Comparison of ENCODE assay signal across 9 cellular contexts in genomic region chr12:123761841-123762714, GRCh38. TPM values are rescaled to one million over a fixed set of nuclear protein-coding genes. Genes with fewer than 3 reads are reported as not detected.
DNase-seq lines count a peak whose midpoint lies in the region; ATAC-seq, FAIRE-seq and TF ChIP-seq lines count a peak whose summit lies in the region.
"Had no signal": no experiment of that assay in that cellular context is flagged by ENCODE, and none has a peak within 500 bp of the region (broad histone marks: within the 10 kb centered on the region; RNA-seq: fewer than 3 reads in every experiment).

Gene DNAH10 (plus strand): TSS chr12:123762301. CDS start chr12:123762337, 36 bp downstream.

- POLR2A ChIA-PET in RWPE1 (lab: Yijun Ruan, JAX; ENCODE audit: low non-redundant PET) (no interaction called here), K562 (lab: Yijun Ruan, JAX) (no interaction called here)

- no peak for TF ChIP-seq POLR2A in K562 (conservative IDR thresholded peaks at IDR 0.05)

- WGBS in K562 (ENCODE audit: insufficient coverage, low coverage, missing lambda C conversion rate), result over 99% methylated on average over 24 of the region's 105 CpGs

- peak; percentile 64 for ATAC-seq in HG03025 (IDR thresholded peaks at IDR 0.05; ENCODE audit: low FRiP score, unreplicated experiment)
- ATAC-seq in K562, result no peak
- peak; percentile 54 for ATAC-seq in left lobe of liver

- DNase-seq in NCI-H1694 treated with DMSO at 0.1 percent for 48 hours (lab: John Stamatoyannopoulos, UW) (peak; percentile 1), NCI-H1694 (lab: John Stamatoyannopoulos, UW) (no peak), RWPE1 (ENCODE audit: low spot score) (peak; percentile 19), K562 (ENCODE audit: extremely low read depth in 1 of 4, low spot score in 3 of 4) (no peak), left lobe of liver (ENCODE audit: low spot score) (no peak), NCI-H446 (lab: John Stamatoyannopoulos, UW) (no peak)
- peak; percentile 22 to 34 for DNase-seq in stimulated activated CD8-positive, alpha-beta memory T cell treated with anti-CD3 and anti-CD28 coated beads, Interleukin-15, amount 100 ng/mL, for 48 hours (ENCODE audit: low read depth in 2 of 2)

- no peaks in the 10 kb centered on the region for H3K27me3 ChIP-seq in K562 (ENCODE audit: control insufficient read depth in 2 of 2, insufficient read depth in 2 of 2, low read length in 2 of 2)

- TF ChIP-seq CTCF in RWPE1 (conservative IDR thresholded peaks at IDR 0.05; ENCODE audit: low read depth), result peak; percentile 36
- TF ChIP-seq CTCF in K562 (IDR thresholded peaks at IDR 0.05 in 2 of 3, conservative IDR thresholded peaks at IDR 0.05 in 1 of 3; ENCODE audit: insufficient read depth in 2 of 3, low read depth in 1 of 3, low read length in 3 of 3), result no peak

- FAIRE-seq in K562 (lab: Jason Lieb, UNC), result no peak

- H3K79me2 ChIP-seq in K562 (ENCODE audit: control insufficient read depth, insufficient read depth, low read length), result no peaks in the 10 kb centered on the region

- no peaks in the 10 kb centered on the region for H4K20me1 ChIP-seq in K562 (replicated peaks; ENCODE audit: control insufficient read depth, insufficient read depth, low read length)

- H3K9me3 ChIP-seq in K562 (replicated peaks; ENCODE audit: control insufficient read depth, insufficient read depth, low read depth, low read length), result no peaks in the 10 kb centered on the region

- H3K4me1 ChIP-seq in K562 (replicated peaks in 1 of 2; ENCODE audit: control insufficient read depth in 2 of 2, insufficient read depth in 2 of 2, low read length in 2 of 2), result no peaks in the 10 kb centered on the region

- H3K27ac ChIP-seq in RWPE1 (no peak within 1 kb of the TSS), K562 (ENCODE audit: extremely low read depth, low read depth, low read length) (no peak within 1 kb of the TSS)
- H3K27ac ChIP-seq: C4-2B had no signal

- no peak within 1 kb of the TSS for H2AFZ ChIP-seq in K562 (ENCODE audit: low read depth, low read length)

- in situ Hi-C loops in K562 (cut with MboI), result no loop called here

- H3K36me3 ChIP-seq in K562 (ENCODE audit: control insufficient read depth, insufficient read depth, low read length), result peaks cover 27% of the 10 kb centered on the region; the same call in 2 of the 3 replicates

- H3K4me3 ChIP-seq in K562, result no peak within 1 kb of the TSS

- no peaks in the 10 kb centered on the region for H3K9me1 ChIP-seq in K562 (ENCODE audit: control insufficient read depth, insufficient read depth, low read length)

- peak within 1 kb of the TSS in 1 of 2 experiments; percentile 29; a peak in 1 of 4 replicates for H3K9ac ChIP-seq in K562 (ENCODE audit: insufficient read depth in 1 of 2, low read depth in 2 of 2, low read length in 2 of 2)

- intact Hi-C loops in K562 (cut with micrococcal nuclease), result no loop called here

- BruUV-seq in K562 (replicated peaks; lab: Mats Ljungman, UMichigan), result no TSS peak

- TF ChIP-seq RAD21 in K562 (CRISPR knock-in tag; conservative IDR thresholded peaks at IDR 0.05 in 1 of 2, IDR thresholded peaks at IDR 0.05 in 1 of 2), result no peak

- no peak within 1 kb of the TSS for H3K4me2 ChIP-seq in K562 (ENCODE audit: insufficient read depth, low read length)

- CTCF ChIA-PET in RWPE1 (lab: Yijun Ruan, JAX), result interaction anchor here (0.6 kb wide), 2 partner anchors 53 to 1378 kb away, joined by 3 to 4 read pairs; no protein-coding TSS in a partner anchor
- CTCF ChIA-PET in K562 (lab: Yijun Ruan, JAX; ENCODE audit: low intra/inter-chr PET ratio), result no interaction called here

- no peak for TF ChIP-seq EP300 in K562 (IDR thresholded peaks at IDR 0.05; ENCODE audit: low read length)

TF ChIP-seq in K562, 482 proteins besides CTCF, POLR2A, EP300 and RAD21:
- TF ChIP-seq RBM22 (IDR thresholded peaks at IDR 0.05; ENCODE audit: low read depth, low read length, poor library complexity, severe bottlenecking), result peak; percentile 52
- TF ChIP-seq, protein P1, sequence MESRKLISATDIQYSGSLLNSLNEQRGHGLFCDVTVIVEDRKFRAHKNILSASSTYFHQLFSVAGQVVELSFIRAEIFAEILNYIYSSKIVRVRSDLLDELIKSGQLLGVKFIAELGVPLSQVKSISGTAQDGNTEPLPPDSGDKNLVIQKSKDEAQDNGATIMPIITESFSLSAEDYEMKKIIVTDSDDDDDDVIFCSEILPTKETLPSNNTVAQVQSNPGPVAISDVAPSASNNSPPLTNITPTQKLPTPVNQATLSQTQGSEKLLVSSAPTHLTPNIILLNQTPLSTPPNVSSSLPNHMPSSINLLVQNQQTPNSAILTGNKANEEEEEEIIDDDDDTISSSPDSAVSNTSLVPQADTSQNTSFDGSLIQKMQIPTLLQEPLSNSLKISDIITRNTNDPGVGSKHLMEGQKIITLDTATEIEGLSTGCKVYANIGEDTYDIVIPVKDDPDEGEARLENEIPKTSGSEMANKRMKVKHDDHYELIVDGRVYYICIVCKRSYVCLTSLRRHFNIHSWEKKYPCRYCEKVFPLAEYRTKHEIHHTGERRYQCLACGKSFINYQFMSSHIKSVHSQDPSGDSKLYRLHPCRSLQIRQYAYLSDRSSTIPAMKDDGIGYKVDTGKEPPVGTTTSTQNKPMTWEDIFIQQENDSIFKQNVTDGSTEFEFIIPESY (CRISPR knock-in tag; IDR thresholded peaks at IDR 0.05), result peak; percentile 64
- TF ChIP-seq NR2F6 (CRISPR knock-in tag; IDR thresholded peaks at IDR 0.05), result no peak
- TF ChIP-seq POLR2G (IDR thresholded peaks at IDR 0.05; ENCODE audit: low read depth, low read length), result peak; percentile 60
- 0 out of 2 replicates have a peak, but pooled peaks have one; percentile 15 for TF ChIP-seq RBFOX2 (IDR thresholded peaks at IDR 0.05; ENCODE audit: low read depth, low read length)

RNA-seq across cellular contexts. Expression of gene DNAH10, which starts in this region (rescaled TPM):
- 0.16 and 0.46 TPM in 2 replicates for total RNA-seq in K562 (2011; cell fraction: chromatin; rRNA removed; ENCODE audit: low replicate concordance)
- under 0.01 and 0.13 TPM in 2 replicates for total RNA-seq in K562 (2011; cell fraction: nucleolus; rRNA removed)
- 0.07 TPM in 1 of 2 replicates, not detected in the other for total RNA-seq in K562 (2011; cell fraction: nucleoplasm; rRNA removed)
- total RNA-seq in K562 (2014; rRNA removed), result 0.05 and 0.08 TPM in 2 replicates
- 0.03 and 0.04 TPM in 2 replicates for total RNA-seq in K562 (2014; rRNA removed; fragmentation: Illumina TruSeq; extraction: Trizol)
- 0.04 TPM in 2 replicates for total RNA-seq in K562 (2015; rRNA removed; fragmentation: Illumina TruSeq; extraction: Trizol)
- total RNA-seq in K562 (2021), result 0.04 and 0.07 TPM in 2 replicates
- polyA plus RNA-seq in K562 (2011; rRNA removed), result 0.01 and 0.06 TPM in 2 replicates
- polyA plus RNA-seq in K562 (2011; cell fraction: cytosol; rRNA removed), result under 0.01 TPM in 1 of 2 replicates, not detected in the other
- 0.15 and 0.26 TPM in 2 replicates for polyA plus RNA-seq in K562 (2011; cell fraction: nucleus; rRNA removed)
- polyA plus RNA-seq in K562 (2012), result 0.07 and 0.54 TPM in 2 replicates
- polyA plus RNA-seq in K562 (2014; fragmentation: Illumina TruSeq; extraction: Trizol), result 0.01 TPM in 2 replicates
- polyA plus RNA-seq in K562 (2014; fragmentation: Nextera tagmentation; extraction: Ambion mirVana), result under 1 TPM in 1 of 2 experiments, not detected in 1; 0.01 TPM
- 0.01 TPM in 1 of 2 replicates, not detected in the other for polyA plus RNA-seq in K562 (2014; rRNA removed)
- 0.07 and 0.18 TPM in 2 replicates for polyA minus RNA-seq in K562 (2011; rRNA and poly(A)+ RNA removed)
- polyA minus RNA-seq in K562 (2011; cell fraction: cytosol; rRNA and poly(A)+ RNA removed), result not detected in 2 replicates
- 0.11 and 0.13 TPM in 2 replicates for polyA minus RNA-seq in K562 (2011; cell fraction: nucleus; rRNA and poly(A)+ RNA removed)
- total RNA-seq in left lobe of liver, result 0.28 TPM

Comparison
In these comparisons a context has a peak if more than half of its experiments do, and no peak if none do; other contexts are left out.
1. DNase-seq: peak in NCI-H1694 treated with DMSO at 0.1 percent for 48 hours (single experiment), RWPE1 (single experiment) and stimulated activated CD8-positive, alpha-beta memory T cell treated with anti-CD3 and anti-CD28 coated beads, Interleukin-15, amount 100 ng/mL, for 48 hours (2 of 2); none in NCI-H1694 (single experiment), K562 (0 of 4), left lobe of liver (single experiment) and NCI-H446 (0 of 2).
2. Peak in ATAC-seq in left lobe of liver; RNA of the gene not detected or under 1 TPM.